Comparison of ENCODE assay signal across 10 cellular contexts in genomic region chr12:54051916-54052744, GRCh38. TPM values are rescaled to one million over a fixed set of nuclear protein-coding genes. Genes with fewer than 3 reads are reported as not detected.
DNase-seq lines count a peak whose midpoint lies in the region; ATAC-seq and TF ChIP-seq lines count a peak whose summit lies in the region.
"Had no signal": no experiment of that assay in that cellular context is flagged by ENCODE, and none has a peak within 500 bp of the region (broad histone marks: within the 10 kb centered on the region; RNA-seq: fewer than 3 reads in every experiment).

No MANE protein-coding gene starts in this region.

- no peak for TF ChIP-seq EP300 in stomach (IDR thresholded peaks at IDR 0.05)

- CTCF ChIA-PET in activated CD4-positive, alpha-beta T cell treated with anti-CD3 and anti-CD28 coated beads for 36 hours (lab: Charles Lee) = interaction anchor here (0.6 to 2.5 kb wide), 12 partner anchors 9 to 172 kb away, joined by 3 to 15 read pairs (median 3); partner anchors contain the start of gene HOXC5
- CTCF ChIA-PET in activated CD4-positive, alpha-beta memory T cell treated with anti-CD3 and anti-CD28 coated beads for 36 hours (lab: Charles Lee) = interaction anchor here (1.0 to 4.0 kb wide), 6 partner anchors 19 to 149 kb away, joined by 3 to 18 read pairs (median 6); partner anchors contain the start of genes HOXC10 and HOXC5

- DNase-seq in activated CD4-positive, alpha-beta T cell treated with anti-CD3 and anti-CD28 coated beads for 48 hours = peak; percentile 24
- no peak for DNase-seq in activated CD4-positive, alpha-beta T cell treated with anti-CD3 and anti-CD28 coated beads for 36 hours
- DNase-seq in Peyer's patch (no peak), islet precursor cell (peak; percentile 83), stomach (no peak)
- DNase-seq in activated CD4-positive, alpha-beta memory T cell treated with anti-CD3 and anti-CD28 coated beads for 36 hours = no peak
- DNase-seq in effector CD8-positive, alpha-beta T cell (lab: John Stamatoyannopoulos, UW) = no peak
- DNase-seq: activated CD4-positive, alpha-beta memory T cell treated with anti-CD3 and anti-CD28 coated beads, Interleukin-2, amount 10 ng/mL, durations not matched to agents 7 days and 5 days; AML-193 had no signal

- WGBS in stomach, 5 donors = 41 to 79% (median 69%) methylated on average over 30 to 31 of the region's 31 CpGs

- H3K27ac Mint-ChIP-seq in activated CD4-positive, alpha-beta T cell treated with anti-CD3 and anti-CD28 coated beads for 36 hours = no peak overlapping the region
- no peak overlapping the region for H3K27ac Mint-ChIP-seq in activated CD4-positive, alpha-beta memory T cell treated with anti-CD3 and anti-CD28 coated beads for 36 hours
- H3K27ac Mint-ChIP-seq: activated CD4-positive, alpha-beta memory T cell treated with anti-CD3 and anti-CD28 coated beads, Interleukin-2, amount 10 ng/mL, durations not matched to agents 7 days and 5 days had no signal

- H3K27me3 ChIP-seq in Peyer's patch (no peaks in the 10 kb centered on the region), stomach (peaks cover 0 to 80% (median 14%) of the 10 kb centered on the region in 3 donors)

- no peaks in the 10 kb centered on the region for H3K36me3 ChIP-seq in Peyer's patch
- H3K36me3 ChIP-seq in stomach = no peaks in the 10 kb centered on the region

- H3K9me3 ChIP-seq in Peyer's patch = no peaks in the 10 kb centered on the region
- H3K9me3 ChIP-seq in stomach = no peaks in the 10 kb centered on the region

- POLR2A ChIA-PET in activated CD4-positive, alpha-beta T cell treated with anti-CD3 and anti-CD28 coated beads for 36 hours (lab: Charles Lee) = no interaction called here
- POLR2A ChIA-PET in activated CD4-positive, alpha-beta memory T cell treated with anti-CD3 and anti-CD28 coated beads for 36 hours (lab: Charles Lee) = no interaction called here

- no peak for TF ChIP-seq POLR2A in Peyer's patch (IDR thresholded peaks at IDR 0.05)
- no peak for TF ChIP-seq POLR2A in stomach (IDR thresholded peaks at IDR 0.05)

- H3K4me1 ChIP-seq in Peyer's patch = peaks cover 0 to 10% (median 7%) of the 10 kb centered on the region in 4 donors
- peaks cover 18 to 68% (median 38%) of the 10 kb centered on the region in 4 donors for H3K4me1 ChIP-seq in stomach

- intact Hi-C loops in activated CD4-positive, alpha-beta T cell treated with anti-CD3 and anti-CD28 coated beads for 36 hours (cut with DNase I, micrococcal nuclease) = loop anchor here (2.0 to 5.0 kb wide), 5 partner anchors 45 to 95 kb away; no protein-coding TSS in a partner anchor
- intact Hi-C loops in stomach (cut with DNase I; ENCODE audit: low total_unique reads) = no loop called here
- intact Hi-C loops in activated CD4-positive, alpha-beta memory T cell treated with anti-CD3 and anti-CD28 coated beads for 36 hours (cut with micrococcal nuclease) = loop anchor here (5.0 kb wide), 2 partner anchors 60 to 100 kb away; partner anchors contain the start of gene HOXC12

- H3K4me3 ChIP-seq in Peyer's patch (peak overlapping the region in 1 of 4 donors; percentile 8), stomach (peak overlapping the region in 3 of 4 donors; percentile 5 to 71 (median 71))

- H3K27ac ChIP-seq in Peyer's patch = peak overlapping the region; percentile 78 to 87 (median 83)
- H3K27ac ChIP-seq in stomach = peak overlapping the region in 4 of 5 donors; percentile 78 to 91 (median 86)

- no peak overlapping the region for H3K4me3 Mint-ChIP-seq in activated CD4-positive, alpha-beta T cell treated with anti-CD3 and anti-CD28 coated beads for 36 hours
- H3K4me3 Mint-ChIP-seq in activated CD4-positive, alpha-beta memory T cell treated with anti-CD3 and anti-CD28 coated beads for 36 hours = no peak overlapping the region

- H3K4me1 Mint-ChIP-seq in activated CD4-positive, alpha-beta T cell treated with anti-CD3 and anti-CD28 coated beads for 36 hours = peaks cover 23% of the 10 kb centered on the region
- peaks cover 28% of the 10 kb centered on the region for H3K4me1 Mint-ChIP-seq in activated CD4-positive, alpha-beta memory T cell treated with anti-CD3 and anti-CD28 coated beads for 36 hours (ENCODE audit: low read depth)

- no peak for ATAC-seq in activated CD4-positive, alpha-beta T cell treated with anti-CD3 and anti-CD28 coated beads for 36 hours
- no peak for ATAC-seq in HG03175 (IDR thresholded peaks at IDR 0.05; ENCODE audit: unreplicated experiment)

- no peaks in the 10 kb centered on the region for H3K9me3 Mint-ChIP-seq in activated CD4-positive, alpha-beta T cell treated with anti-CD3 and anti-CD28 coated beads for 36 hours (ENCODE audit: low read depth)
- H3K9me3 Mint-ChIP-seq in activated CD4-positive, alpha-beta memory T cell treated with anti-CD3 and anti-CD28 coated beads for 36 hours = no peaks in the 10 kb centered on the region
- H3K9me3 Mint-ChIP-seq: activated CD4-positive, alpha-beta memory T cell treated with anti-CD3 and anti-CD28 coated beads, Interleukin-2, amount 10 ng/mL, durations not matched to agents 7 days and 5 days had no signal

- TF ChIP-seq CTCF in Peyer's patch (IDR thresholded peaks at IDR 0.05) (no peak), stomach (IDR thresholded peaks at IDR 0.05) (no peak)

- H3K36me3 Mint-ChIP-seq in activated CD4-positive, alpha-beta T cell treated with anti-CD3 and anti-CD28 coated beads for 36 hours (ENCODE audit: low read depth) = no peaks in the 10 kb centered on the region
- H3K36me3 Mint-ChIP-seq in activated CD4-positive, alpha-beta memory T cell treated with anti-CD3 and anti-CD28 coated beads for 36 hours = no peaks in the 10 kb centered on the region

- H3K27me3 Mint-ChIP-seq in activated CD4-positive, alpha-beta T cell treated with anti-CD3 and anti-CD28 coated beads for 36 hours = peaks cover 81% of the 10 kb centered on the region
- H3K27me3 Mint-ChIP-seq in activated CD4-positive, alpha-beta memory T cell treated with anti-CD3 and anti-CD28 coated beads for 36 hours = peaks cover 77% of the 10 kb centered on the region

RNA-seq across cellular contexts. Expression of gene HOXC4, which starts 1.5 kb away (rescaled TPM):
- not detected for total RNA-seq in activated CD4-positive, alpha-beta T cell treated with anti-CD3 and anti-CD28 coated beads for 36 hours
- total RNA-seq in Peyer's patch = 1 to 10 TPM; 1.1 to 8.3 (median 1.8) TPM
- 1 to 10 TPM in 2 of 5 donors, not detected in 3; 2.6 to 3.5 TPM for total RNA-seq in stomach
- polyA plus RNA-seq in stomach = 1 to 10 TPM in 2 of 3 donors, under 1 TPM in 1; 0.92 to 3.7 (median 2.6) TPM
- under 1 TPM in 1 of 2 experiments, not detected in 1; 0.17 TPM for total RNA-seq in activated CD4-positive, alpha-beta memory T cell treated with anti-CD3 and anti-CD28 coated beads for 36 hours

RNA-seq across cellular contexts. Expression of gene HOXC5, which starts 19.3 kb away (rescaled TPM):
- not detected for total RNA-seq in activated CD4-positive, alpha-beta T cell treated with anti-CD3 and anti-CD28 coated beads for 36 hours
- total RNA-seq in Peyer's patch (not detected), stomach (not detected)
- 1 to 10 TPM in 1 of 3 donors, under 1 TPM in 1, not detected in 1; 0.25 to 1.3 TPM for polyA plus RNA-seq in stomach
- total RNA-seq in activated CD4-positive, alpha-beta memory T cell treated with anti-CD3 and anti-CD28 coated beads for 36 hours = not detected
- total RNA-seq: activated CD4-positive, alpha-beta memory T cell treated with anti-CD3 and anti-CD28 coated beads, Interleukin-2, amount 10 ng/mL, durations not matched to agents 7 days and 5 days had no signal

RNA-seq across cellular contexts. Expression of gene HOXC6, which starts 23.9 kb away (rescaled TPM):
- not detected for total RNA-seq in activated CD4-positive, alpha-beta T cell treated with anti-CD3 and anti-CD28 coated beads for 36 hours
- total RNA-seq in Peyer's patch = 1 to 10 TPM in 2 of 4 donors, under 1 TPM in 2; 0.70 to 1.7 (median 1.3) TPM
- 1 to 10 TPM in 1 of 5 donors, not detected in 4; 2.0 TPM for total RNA-seq in stomach
- 1 to 10 TPM in 1 of 3 donors, under 1 TPM in 1, not detected in 1; 0.46 to 1.0 TPM for polyA plus RNA-seq in stomach
- total RNA-seq in activated CD4-positive, alpha-beta memory T cell treated with anti-CD3 and anti-CD28 coated beads for 36 hours = not detected
- total RNA-seq: activated CD4-positive, alpha-beta memory T cell treated with anti-CD3 and anti-CD28 coated beads, Interleukin-2, amount 10 ng/mL, durations not matched to agents 7 days and 5 days had no signal

RNA-seq across cellular contexts. Expression of gene HOXC8, which starts 43.3 kb away (rescaled TPM):
- total RNA-seq in activated CD4-positive, alpha-beta T cell treated with anti-CD3 and anti-CD28 coated beads for 36 hours = not detected
- 1 to 10 TPM in 3 of 4 donors, under 1 TPM in 1; 0.35 to 1.7 (median 1.1) TPM for total RNA-seq in Peyer's patch
- not detected for total RNA-seq in stomach
- polyA plus RNA-seq in stomach = under 1 TPM in 1 of 3 donors, not detected in 2; 0.08 TPM
- not detected for total RNA-seq in activated CD4-positive, alpha-beta memory T cell treated with anti-CD3 and anti-CD28 coated beads for 36 hours
- total RNA-seq: activated CD4-positive, alpha-beta memory T cell treated with anti-CD3 and anti-CD28 coated beads, Interleukin-2, amount 10 ng/mL, durations not matched to agents 7 days and 5 days had no signal

RNA-seq across cellular contexts. Expression of gene HOXC9, which starts 52.2 kb away (rescaled TPM):
- total RNA-seq in activated CD4-positive, alpha-beta T cell treated with anti-CD3 and anti-CD28 coated beads for 36 hours = not detected
- 10 to 100 TPM in 1 of 4 donors, 1 to 10 TPM in 2, not detected in 1; 1.7 to 13.2 (median 1.9) TPM for total RNA-seq in Peyer's patch
- total RNA-seq in stomach = not detected
- polyA plus RNA-seq in stomach = under 1 TPM in 1 of 3 donors, not detected in 2; 0.08 TPM
- not detected for total RNA-seq in activated CD4-positive, alpha-beta memory T cell treated with anti-CD3 and anti-CD28 coated beads for 36 hours
- total RNA-seq: activated CD4-positive, alpha-beta memory T cell treated with anti-CD3 and anti-CD28 coated beads, Interleukin-2, amount 10 ng/mL, durations not matched to agents 7 days and 5 days had no signal

Comparison
In these comparisons a context has a peak if more than half of its experiments do, and no peak if none do; other contexts are left out.
1. DNase-seq: peak in activated CD4-positive, alpha-beta T cell treated with anti-CD3 and anti-CD28 coated beads for 48 hours (single experiment) and islet precursor cell (single experiment); none in activated CD4-positive, alpha-beta T cell treated with anti-CD3 and anti-CD28 coated beads for 36 hours (single experiment), Peyer's patch (0 of 3), stomach (single experiment), activated CD4-positive, alpha-beta memory T cell treated with anti-CD3 and anti-CD28 coated beads for 36 hours (single experiment) and effector CD8-positive, alpha-beta T cell (single experiment).